In genomic region chr4:108620933-108621905, GRCh38 we compare ENCODE assay signal across 8 cellular contexts. TPM values are rescaled to one million over a fixed set of nuclear protein-coding genes. Genes with fewer than 3 reads are reported as not detected.
DNase-seq lines count a peak whose midpoint lies in the region; ATAC-seq and TF ChIP-seq lines count a peak whose summit lies in the region.

No MANE protein-coding gene starts in this region.

- peak; percentile 7 for ATAC-seq in GM19351 (IDR thresholded peaks at IDR 0.05; ENCODE audit: unreplicated experiment)

- DNase-seq in choroid plexus epithelial cell (ENCODE audit: low read depth) (no peak), myocyte (ENCODE audit: low read depth) (peak; percentile 49), SHP77 (lab: John Stamatoyannopoulos, UW) (no peak), SHP77 treated with DMSO at 0.1 percent for 48 hours (lab: John Stamatoyannopoulos, UW) (no peak)
- no peak for DNase-seq in activated CD8-positive, alpha-beta memory T cell treated with anti-CD3 and anti-CD28 coated beads for 24 hours
- DNase-seq in activated CD4-positive, alpha-beta T cell treated with anti-CD3 and anti-CD28 coated beads, Interleukin-2, amount 50 U/mL, for 1 hour, result no peak

- H4K20me1 ChIP-seq in KMS-11 (ENCODE audit: insufficient read depth), result 0 out of 2 replicates have a peak, but pooled peaks cover 18% of the 10 kb centered on the region

- H3K27me3 ChIP-seq in KMS-11 (ENCODE audit: insufficient read depth, low read depth), result no peaks in the 10 kb centered on the region

- H3K4me3 ChIP-seq in KMS-11 (IDR thresholded peaks at IDR 0.05; ENCODE audit: insufficient read depth, low read depth, low read length) (peak overlapping the region; percentile 75), choroid plexus epithelial cell (ENCODE audit: low read depth, low read length) (peak overlapping the region; percentile 80)

- peak overlapping the region; percentile 93 for H3K9ac ChIP-seq in KMS-11

- H2AFZ ChIP-seq in KMS-11 (ENCODE audit: low read depth), result peak overlapping the region; percentile 91

- peaks cover 35% of the 10 kb centered on the region for H3K79me2 ChIP-seq in KMS-11 (ENCODE audit: insufficient read depth, low read depth)

- H3K4me1 ChIP-seq in KMS-11 (ENCODE audit: low read depth, poor library complexity, severe bottlenecking), result peaks cover 29% of the 10 kb centered on the region

- TF ChIP-seq CTCF in KMS-11 (conservative IDR thresholded peaks at IDR 0.05; ENCODE audit: low read depth, low read length) (no peak), choroid plexus epithelial cell (conservative IDR thresholded peaks at IDR 0.05; ENCODE audit: low read depth, low read length) (no peak)

- H3K4me2 ChIP-seq in KMS-11, result peak overlapping the region; percentile 82

- H3K27ac ChIP-seq in KMS-11, result peak overlapping the region; percentile 76

- peaks cover 44% of the 10 kb centered on the region; the same call in 1 of the 2 replicates for H3K36me3 ChIP-seq in KMS-11 (ENCODE audit: insufficient read depth)

RNA-seq across cellular contexts. Expression of gene RPL34, which starts 0.8 kb away (rescaled TPM):
- total RNA-seq in myocyte, result 480 and 520 TPM in 2 replicates
- polyA plus RNA-seq in myocyte (2012), result 1,448 TPM

RNA-seq across cellular contexts. Expression of gene OSTC, which starts 29.2 kb away (rescaled TPM):
- total RNA-seq in myocyte, result 316 and 361 TPM in 2 replicates
- polyA plus RNA-seq in myocyte (2012), result 303 TPM
